ENCODE assay signal across 8 cellular contexts in genomic region chr10:102583435-102584417, GRCh38.
DNase-seq lines count a peak whose midpoint lies in the region; ATAC-seq, FAIRE-seq and TF ChIP-seq lines count a peak whose summit lies in the region.

No MANE protein-coding gene starts in this region.

- peak; percentile 68 for FAIRE-seq in A549 (lab: Jason Lieb, UNC)

- H3K27me3 Mint-ChIP-seq in naive thymus-derived CD8-positive, alpha-beta T cell = no peaks in the 10 kb centered on the region

- TF ChIP-seq RAD21 in A549 (conservative IDR thresholded peaks at IDR 0.05 in 1 of 2, IDR thresholded peaks at IDR 0.05 in 1 of 2) = peak; percentile 85 to 90

- peak; percentile 98 to 99 for ATAC-seq in A549
- peak; percentile 78 for ATAC-seq in GM18499 (IDR thresholded peaks at IDR 0.05; ENCODE audit: insufficient read depth, unreplicated experiment)
- peak; percentile 97 for ATAC-seq in PC-3
- ATAC-seq in naive thymus-derived CD8-positive, alpha-beta T cell = peak; percentile 96 to 99
- ATAC-seq in stimulated activated effector memory CD8-positive, alpha-beta T cell treated with anti-CD3 and anti-CD28 coated beads, Interleukin-12 subunit alpha, Interleukin-12 subunit beta, amount 100 ng/mL, for 72 hours = peak; percentile 97

- H3K4me2 ChIP-seq in A549 (no peak overlapping the region), PC-3 (ENCODE audit: low read length) (no peak overlapping the region)

- POLR2A ChIA-PET in A549 (lab: Yijun Ruan, JAX) (interaction anchor here (0.6 to 1.4 kb wide), 8 partner anchors 12 to 414 kb away, joined by 3 to 14 read pairs (median 3); partner anchors contain the start of genes ACTR1A, FBXL15, NFKB2 and SUFU), PC-3 (lab: Charles Lee; ENCODE audit: unreplicated experiment) (no interaction called here)
- POLR2A ChIA-PET in naive thymus-derived CD8-positive, alpha-beta T cell (lab: Charles Lee) = interaction anchor here (0.6 to 2.5 kb wide), 9 partner anchors 60 to 354 kb away, joined by 3 to 15 read pairs (median 4); partner anchors contain the start of genes ACTR1A, SUFU and TRIM8

- no TSS peak for BruUV-seq in PC-3 (replicated peaks; lab: Mats Ljungman, UMichigan)

- H3K36me3 ChIP-seq in PC-3 (ENCODE audit: low read depth, low read length) (no peaks in the 10 kb centered on the region), esophagus squamous epithelium (no peaks in the 10 kb centered on the region)

- H4K20me1 ChIP-seq in PC-3 (ENCODE audit: low read length) = no peaks in the 10 kb centered on the region

- H3K9me3 ChIP-seq in A549 (no peaks in the 10 kb centered on the region), PC-3 (ENCODE audit: low read length) (no peaks in the 10 kb centered on the region), esophagus squamous epithelium (no peaks in the 10 kb centered on the region)

- no peaks in the 10 kb centered on the region for H3K4me1 ChIP-seq in A549
- H3K4me1 ChIP-seq in PC-3 (ENCODE audit: insufficient read depth, low read length) = no peaks in the 10 kb centered on the region
- peaks cover 6 to 35% (median 7%) of the 10 kb centered on the region in 3 donors for H3K4me1 ChIP-seq in esophagus squamous epithelium

- no peak overlapping the region for H3K4me3 Mint-ChIP-seq in naive thymus-derived CD8-positive, alpha-beta T cell
- no peak overlapping the region for H3K4me3 Mint-ChIP-seq in stimulated activated effector memory CD8-positive, alpha-beta T cell treated with anti-CD3 and anti-CD28 coated beads, Interleukin-12 subunit alpha, Interleukin-12 subunit beta, amount 100 ng/mL, for 72 hours

- H3K27ac Mint-ChIP-seq in naive thymus-derived CD8-positive, alpha-beta T cell = peak overlapping the region in 4 of 10 donors; percentile 6 to 78 (median 52)
- H3K27ac Mint-ChIP-seq in stimulated activated effector memory CD8-positive, alpha-beta T cell treated with anti-CD3 and anti-CD28 coated beads, Interleukin-12 subunit alpha, Interleukin-12 subunit beta, amount 100 ng/mL, for 72 hours = no peak overlapping the region

- H3K27me3 ChIP-seq in PC-3 (ENCODE audit: low read length) (no peaks in the 10 kb centered on the region), esophagus squamous epithelium (no peaks in the 10 kb centered on the region)

- no peak overlapping the region for H3K9ac ChIP-seq in PC-3 (ENCODE audit: low read length)

- H2AFZ ChIP-seq in PC-3 (ENCODE audit: low read length) = no peak overlapping the region

- TF ChIP-seq CTCF in A549 (IDR thresholded peaks at IDR 0.05) (peak; percentile 85), PC-3 (conservative IDR thresholded peaks at IDR 0.05; ENCODE audit: low read depth, low read length) (peak; percentile 74), esophagus squamous epithelium (IDR thresholded peaks at IDR 0.05) (peak; percentile 51 to 88 (median 86))

- H3K36me3 Mint-ChIP-seq in naive thymus-derived CD8-positive, alpha-beta T cell = no peaks in the 10 kb centered on the region
- no peaks in the 10 kb centered on the region for H3K36me3 Mint-ChIP-seq in stimulated activated effector memory CD8-positive, alpha-beta T cell treated with anti-CD3 and anti-CD28 coated beads, Interleukin-12 subunit alpha, Interleukin-12 subunit beta, amount 100 ng/mL, for 72 hours

- H3F3A ChIP-seq in PC-3 (ENCODE audit: low read length, unreplicated experiment) = no peaks in the 10 kb centered on the region

- no peaks in the 10 kb centered on the region for H3K9me2 ChIP-seq in PC-3 (replicated peaks; ENCODE audit: low read length)

- intact Hi-C loops in PC-3 (cut with micrococcal nuclease) (loop anchor here (1.0 kb wide), 1 partner anchor 80 kb away; the partner anchor contains the start of gene SUFU), esophagus squamous epithelium (cut with DNase I) (no loop called here)

- CTCF ChIA-PET in A549 (lab: Yijun Ruan, JAX) = interaction anchor here (0.5 to 3.8 kb wide), 68 partner anchors 9 to 484 kb away, joined by 3 to 87 read pairs (median 5); partner anchors contain the start of genes ACTR1A, NFKB2, SUFU and TRIM8
- CTCF ChIA-PET in PC-3 (lab: Charles Lee) = interaction anchor here (0.5 to 1.8 kb wide), 6 partner anchors 74 to 438 kb away, joined by 3 to 31 read pairs (median 4); partner anchors contain the start of genes ACTR1A, FBXL15 and SUFU

- no peaks in the 10 kb centered on the region for H3K79me2 ChIP-seq in PC-3 (ENCODE audit: low read length)

- peak; percentile 87 to 95 for DNase-seq in A549 (ENCODE audit: low read depth in 1 of 2, low spot score in 1 of 2)
- DNase-seq in HuH-7.5 (ENCODE audit: low spot score) = peak; percentile 80
- peak; percentile 86 for DNase-seq in PC-3
- DNase-seq in activated T-cell treated with anti-CD3 and anti-CD28 coated beads for 48 hours (ENCODE audit: low read depth) = peak; percentile 74
- peak; percentile 27 for DNase-seq in esophagus squamous epithelium (lab: John Stamatoyannopoulos, UW)
- DNase-seq in naive thymus-derived CD8-positive, alpha-beta T cell = peak; percentile 61 to 90 (median 76)
- DNase-seq in stimulated activated effector memory CD8-positive, alpha-beta T cell treated with anti-CD3 and anti-CD28 coated beads, Interleukin-12 subunit alpha, Interleukin-12 subunit beta, amount 100 ng/mL, for 72 hours (ENCODE audit: low spot score in 2 of 2) = peak; percentile 66 to 90

- TF ChIP-seq EP300 in A549 (IDR thresholded peaks at IDR 0.05) = no peak

- H3K9me3 Mint-ChIP-seq in naive thymus-derived CD8-positive, alpha-beta T cell = no peaks in the 10 kb centered on the region
- no peaks in the 10 kb centered on the region for H3K9me3 Mint-ChIP-seq in stimulated activated effector memory CD8-positive, alpha-beta T cell treated with anti-CD3 and anti-CD28 coated beads, Interleukin-12 subunit alpha, Interleukin-12 subunit beta, amount 100 ng/mL, for 72 hours

- H3K4me3 ChIP-seq in A549 (no peak overlapping the region), PC-3 (ENCODE audit: low read length) (no peak overlapping the region), esophagus squamous epithelium (no peak overlapping the region)

- WGBS in A549 (ENCODE audit: missing lambda C conversion rate) = 40% methylated on average over 11 of the region's 11 CpGs
- whole genome bisulfite sequencing in esophagus squamous epithelium, 2 donors = 36 to 39% methylated on average over 11 of the region's 11 CpGs

- H3K27ac ChIP-seq in A549 (no peak overlapping the region), PC-3 (ENCODE audit: low read length) (no peak overlapping the region), esophagus squamous epithelium (no peak overlapping the region)

- peaks cover 4 to 7% (median 7%) of the 10 kb centered on the region in 4 donors for H3K4me1 Mint-ChIP-seq in naive thymus-derived CD8-positive, alpha-beta T cell
- H3K4me1 Mint-ChIP-seq in stimulated activated effector memory CD8-positive, alpha-beta T cell treated with anti-CD3 and anti-CD28 coated beads, Interleukin-12 subunit alpha, Interleukin-12 subunit beta, amount 100 ng/mL, for 72 hours = peaks cover 17% of the 10 kb centered on the region

- TF ChIP-seq POLR2A in A549 (IDR thresholded peaks at IDR 0.05; ENCODE audit: low read length) = no peak
- no peak for TF ChIP-seq POLR2A in esophagus squamous epithelium (IDR thresholded peaks at IDR 0.05)

TF ChIP-seq in A549, 52 proteins besides CTCF, POLR2A, EP300 and RAD21:
- TF ChIP-seq, protein P1, sequence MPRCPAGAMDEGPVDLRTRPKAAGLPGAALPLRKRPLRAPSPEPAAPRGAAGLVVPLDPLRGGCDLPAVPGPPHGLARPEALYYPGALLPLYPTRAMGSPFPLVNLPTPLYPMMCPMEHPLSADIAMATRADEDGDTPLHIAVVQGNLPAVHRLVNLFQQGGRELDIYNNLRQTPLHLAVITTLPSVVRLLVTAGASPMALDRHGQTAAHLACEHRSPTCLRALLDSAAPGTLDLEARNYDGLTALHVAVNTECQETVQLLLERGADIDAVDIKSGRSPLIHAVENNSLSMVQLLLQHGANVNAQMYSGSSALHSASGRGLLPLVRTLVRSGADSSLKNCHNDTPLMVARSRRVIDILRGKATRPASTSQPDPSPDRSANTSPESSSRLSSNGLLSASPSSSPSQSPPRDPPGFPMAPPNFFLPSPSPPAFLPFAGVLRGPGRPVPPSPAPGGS (IDR thresholded peaks at IDR 0.05) = no peak
- TF ChIP-seq, protein P2, sequence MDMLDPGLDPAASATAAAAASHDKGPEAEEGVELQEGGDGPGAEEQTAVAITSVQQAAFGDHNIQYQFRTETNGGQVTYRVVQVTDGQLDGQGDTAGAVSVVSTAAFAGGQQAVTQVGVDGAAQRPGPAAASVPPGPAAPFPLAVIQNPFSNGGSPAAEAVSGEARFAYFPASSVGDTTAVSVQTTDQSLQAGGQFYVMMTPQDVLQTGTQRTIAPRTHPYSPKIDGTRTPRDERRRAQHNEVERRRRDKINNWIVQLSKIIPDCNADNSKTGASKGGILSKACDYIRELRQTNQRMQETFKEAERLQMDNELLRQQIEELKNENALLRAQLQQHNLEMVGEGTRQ (IDR thresholded peaks at IDR 0.05) = no peak
- TF ChIP-seq SMC3 (IDR thresholded peaks at IDR 0.05) = peak; percentile 66

Comparison
In these comparisons a context has a peak if more than half of its experiments do, and no peak if none do; other contexts are left out.
1. DNase-seq: peak in every context shown above with its lines; median percentile 91 in A549; 86 in PC-3; 80 in HuH-7.5; 78 in stimulated activated effector memory CD8-positive, alpha-beta T cell treated with anti-CD3 and anti-CD28 coated beads, Interleukin-12 subunit alpha, Interleukin-12 subunit beta, amount 100 ng/mL, for 72 hours; 76 in naive thymus-derived CD8-positive, alpha-beta T cell; 74 in activated T-cell treated with anti-CD3 and anti-CD28 coated beads for 48 hours; 27 in esophagus squamous epithelium.